Comparison of ENCODE assay signal across 1 cellular context in the genomic region with DNA sequence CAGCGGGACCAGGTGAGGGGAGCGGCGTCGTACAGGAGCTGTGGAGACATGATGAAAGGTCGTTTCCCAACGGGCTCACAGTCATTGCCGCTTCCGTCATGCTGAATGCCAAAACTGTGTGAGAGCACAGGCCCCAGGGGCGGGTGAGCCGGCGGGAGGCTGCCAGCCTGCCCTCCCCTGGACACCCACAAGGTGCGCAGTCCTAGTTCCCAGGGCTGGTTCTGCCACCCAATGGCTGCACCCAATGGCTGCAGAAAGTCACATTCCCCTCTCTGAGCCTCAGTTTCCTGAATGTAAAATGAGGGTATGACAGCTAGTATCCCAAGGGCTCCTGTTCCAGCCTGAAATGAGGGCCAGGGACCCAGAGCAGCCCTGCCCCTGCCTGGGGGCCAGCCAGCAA.
TF ChIP-seq lines count a peak whose summit lies in the region.

No MANE protein-coding gene starts in this region.

TF ChIP-seq in K562, 482 proteins besides CTCF, POLR2A, EP300 and RAD21:
- TF ChIP-seq ZSCAN29 (IDR thresholded peaks at IDR 0.05) (no peak), BDP1 (IDR thresholded peaks at IDR 0.05; ENCODE audit: insufficient read depth, insufficient read length) (no peak), TGIF2 (CRISPR knock-in tag; IDR thresholded peaks at IDR 0.05) (no peak), PHTF2 (CRISPR knock-in tag; IDR thresholded peaks at IDR 0.05) (no peak), ZNF444 (CRISPR knock-in tag; IDR thresholded peaks at IDR 0.05) (no peak), SAFB2 (IDR thresholded peaks at IDR 0.05; ENCODE audit: borderline replicate concordance, low read depth, low read length, severe bottlenecking) (no peak)
- TF ChIP-seq, protein P1, sequence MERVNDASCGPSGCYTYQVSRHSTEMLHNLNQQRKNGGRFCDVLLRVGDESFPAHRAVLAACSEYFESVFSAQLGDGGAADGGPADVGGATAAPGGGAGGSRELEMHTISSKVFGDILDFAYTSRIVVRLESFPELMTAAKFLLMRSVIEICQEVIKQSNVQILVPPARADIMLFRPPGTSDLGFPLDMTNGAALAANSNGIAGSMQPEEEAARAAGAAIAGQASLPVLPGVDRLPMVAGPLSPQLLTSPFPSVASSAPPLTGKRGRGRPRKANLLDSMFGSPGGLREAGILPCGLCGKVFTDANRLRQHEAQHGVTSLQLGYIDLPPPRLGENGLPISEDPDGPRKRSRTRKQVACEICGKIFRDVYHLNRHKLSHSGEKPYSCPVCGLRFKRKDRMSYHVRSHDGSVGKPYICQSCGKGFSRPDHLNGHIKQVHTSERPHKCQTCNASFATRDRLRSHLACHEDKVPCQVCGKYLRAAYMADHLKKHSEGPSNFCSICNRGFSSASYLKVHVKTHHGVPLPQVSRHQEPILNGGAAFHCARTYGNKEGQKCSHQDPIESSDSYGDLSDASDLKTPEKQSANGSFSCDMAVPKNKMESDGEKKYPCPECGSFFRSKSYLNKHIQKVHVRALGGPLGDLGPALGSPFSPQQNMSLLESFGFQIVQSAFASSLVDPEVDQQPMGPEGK (CRISPR knock-in tag; IDR thresholded peaks at IDR 0.05; ENCODE audit: borderline replicate concordance): no peak
- TF ChIP-seq, protein P2, sequence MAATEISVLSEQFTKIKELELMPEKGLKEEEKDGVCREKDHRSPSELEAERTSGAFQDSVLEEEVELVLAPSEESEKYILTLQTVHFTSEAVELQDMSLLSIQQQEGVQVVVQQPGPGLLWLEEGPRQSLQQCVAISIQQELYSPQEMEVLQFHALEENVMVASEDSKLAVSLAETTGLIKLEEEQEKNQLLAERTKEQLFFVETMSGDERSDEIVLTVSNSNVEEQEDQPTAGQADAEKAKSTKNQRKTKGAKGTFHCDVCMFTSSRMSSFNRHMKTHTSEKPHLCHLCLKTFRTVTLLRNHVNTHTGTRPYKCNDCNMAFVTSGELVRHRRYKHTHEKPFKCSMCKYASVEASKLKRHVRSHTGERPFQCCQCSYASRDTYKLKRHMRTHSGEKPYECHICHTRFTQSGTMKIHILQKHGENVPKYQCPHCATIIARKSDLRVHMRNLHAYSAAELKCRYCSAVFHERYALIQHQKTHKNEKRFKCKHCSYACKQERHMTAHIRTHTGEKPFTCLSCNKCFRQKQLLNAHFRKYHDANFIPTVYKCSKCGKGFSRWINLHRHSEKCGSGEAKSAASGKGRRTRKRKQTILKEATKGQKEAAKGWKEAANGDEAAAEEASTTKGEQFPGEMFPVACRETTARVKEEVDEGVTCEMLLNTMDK (IDR thresholded peaks at IDR 0.05; ENCODE audit: borderline replicate concordance, insufficient read depth, low read depth, low read length, poor library complexity, severe bottlenecking): no peak
TF ChIP-seq in K562: peak in this region for 0.
